Comparison of ENCODE assay signal across 15 cellular contexts in the genomic region with DNA sequence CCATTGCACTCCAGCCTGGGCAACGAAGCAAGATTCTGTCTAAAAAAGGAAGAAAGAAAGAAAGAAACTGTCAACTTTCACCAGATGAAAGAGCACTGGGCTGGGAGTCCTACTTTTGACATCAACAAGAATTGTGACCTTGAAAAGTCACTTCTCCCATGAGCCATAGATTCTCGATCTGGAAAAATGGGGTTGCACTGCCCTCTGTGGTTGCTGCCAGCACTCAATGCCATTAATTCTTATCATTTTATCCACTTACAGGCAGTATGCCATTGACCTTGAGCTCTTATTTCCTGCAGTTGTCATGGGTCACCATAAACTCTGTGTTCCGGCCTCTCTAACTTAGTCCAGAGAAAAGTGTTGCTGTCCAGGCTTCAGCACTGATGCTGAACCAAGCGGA.
DNase-seq lines count a peak whose midpoint lies in the region; FAIRE-seq and TF ChIP-seq lines count a peak whose summit lies in the region.
"Had no signal": no experiment of that assay in that cellular context is flagged by ENCODE, and none has a peak within 500 bp of the region (broad histone marks: within the 10 kb centered on the region; RNA-seq: fewer than 3 reads in every experiment).

No MANE protein-coding gene starts in this region.

- H3K4me3 ChIP-seq in A673 (ENCODE audit: low read depth, low read length, poor library complexity, severe bottlenecking) (no peak overlapping the region), mammary epithelial cell (replicated peaks in 1 of 3; ENCODE audit: insufficient read depth in 1 of 3, low read depth in 2 of 3, low read length in 3 of 3) (no peak overlapping the region), keratinocyte (ENCODE audit: control insufficient read depth in 2 of 3, extremely low read depth in 1 of 3, insufficient read depth in 2 of 3, low read depth in 1 of 3, low read length in 3 of 3) (no peak overlapping the region)
- H3K4me3 ChIP-seq: thyroid gland had no signal

- H3K27ac ChIP-seq in A673 (ENCODE audit: low read depth, low read length, poor library complexity, severe bottlenecking) (no peak overlapping the region), mammary epithelial cell (ENCODE audit: insufficient read depth, low read depth, low read length) (no peak overlapping the region), keratinocyte (ENCODE audit: control insufficient read depth, insufficient read depth, low read length) (no peak overlapping the region), caudate nucleus (ENCODE audit: low read depth, low read length) (no peak overlapping the region)

- H3K9ac ChIP-seq in mammary epithelial cell (ENCODE audit: insufficient read depth, low read length), result no peak overlapping the region
- H3K9ac ChIP-seq in keratinocyte (ENCODE audit: control insufficient read depth, extremely low read depth, insufficient read depth, low read length), result no peak overlapping the region

- no peaks in the 10 kb centered on the region for H3K36me3 Mint-ChIP-seq in HFFc6 (ENCODE audit: low read depth)

- POLR2A ChIA-PET in A673 (lab: Charles Lee; ENCODE audit: low non-redundant PET), result no interaction called here

- DNase-seq in A673 (ENCODE audit: low spot score), result no peak
- peak; percentile 17 for DNase-seq in HFFc6
- no peak for DNase-seq in mammary epithelial cell
- no peak for DNase-seq in keratinocyte (ENCODE audit: low read depth, low spot score)
- DNase-seq in UCSD-AML1 (lab: John Stamatoyannopoulos, UW; ENCODE audit: unreplicated experiment), result no peak
- DNase-seq in caudate nucleus (lab: John Stamatoyannopoulos, UW), result no peak
- no peak for DNase-seq in SKM-1 treated with dmso at 0.1 percent for 144 hours (lab: John Stamatoyannopoulos, UW; ENCODE audit: unreplicated experiment)
- DNase-seq in NCI-H2107 treated with DMSO at 0.1 percent for 48 hours (lab: John Stamatoyannopoulos, UW; ENCODE audit: unreplicated experiment), result no peak
- DNase-seq: activated CD4-positive, alpha-beta T cell treated with anti-CD3 and anti-CD28 coated beads, Interleukin-2, amount 50 U/mL, for 1 hour; activated naive CD4-positive, alpha-beta T cell treated with Interleukin-2 at 50 U/mL for 16 hours; C1 segment of cervical spinal cord; effector CD4-positive, alpha-beta T cell; NCI-H2081 treated with DMSO at 0.1 percent for 48 hours; thyroid gland had no signal

- H3K27ac Mint-ChIP-seq in HFFc6, result no peak overlapping the region

- H2AFZ ChIP-seq in mammary epithelial cell (ENCODE audit: low read depth, low read length) (no peak overlapping the region), keratinocyte (ENCODE audit: control insufficient read depth, low read length) (no peak overlapping the region)

- no peaks in the 10 kb centered on the region for H3K27me3 ChIP-seq in A673 (replicated peaks; ENCODE audit: insufficient read depth, low read depth, low read length, poor library complexity)
- H3K27me3 ChIP-seq in mammary epithelial cell (ENCODE audit: insufficient read depth, low read length), result no peaks in the 10 kb centered on the region
- H3K27me3 ChIP-seq in keratinocyte (ENCODE audit: control insufficient read depth, extremely low read depth, insufficient read depth, low read length), result no peaks in the 10 kb centered on the region
- H3K27me3 ChIP-seq: thyroid gland had no signal

- in situ Hi-C loops in mammary epithelial cell (cut with MboI; ENCODE audit: low sequenced_read_pairs in 2 of 2), result no loop called here

- no peak overlapping the region for H3K4me3 Mint-ChIP-seq in HFFc6

- no TSS peak for BruUV-seq in A673 (replicated peaks; lab: Mats Ljungman, UMichigan)
- BruUV-seq in mammary epithelial cell (replicated peaks; lab: Mats Ljungman, UMichigan), result no TSS peak

- H3K36me3 ChIP-seq in A673 (ENCODE audit: insufficient read depth, low read length, poor library complexity, severe bottlenecking) (no peaks in the 10 kb centered on the region), mammary epithelial cell (ENCODE audit: insufficient read depth, low read length) (no peaks in the 10 kb centered on the region), keratinocyte (ENCODE audit: control insufficient read depth in 2 of 2, extremely low read depth in 1 of 2, insufficient read depth in 2 of 2, low read length in 2 of 2) (no peaks in the 10 kb centered on the region)
- H3K36me3 ChIP-seq: thyroid gland had no signal

- peaks cover 22% of the 10 kb centered on the region for H3K4me1 Mint-ChIP-seq in HFFc6 (ENCODE audit: low read depth)

- no peaks in the 10 kb centered on the region for H3K9me1 ChIP-seq in keratinocyte (ENCODE audit: control insufficient read depth, extremely low read depth, insufficient read depth, low read length)

- no peaks in the 10 kb centered on the region for H3K4me1 ChIP-seq in A673 (ENCODE audit: insufficient read depth, low read length, poor library complexity, severe bottlenecking)
- H3K4me1 ChIP-seq in mammary epithelial cell (ENCODE audit: insufficient read depth, low read length), result no peaks in the 10 kb centered on the region
- no peaks in the 10 kb centered on the region for H3K4me1 ChIP-seq in keratinocyte (ENCODE audit: control insufficient read depth, extremely low read depth, insufficient read depth, low read length)

- peak; percentile 34 for TF ChIP-seq CTCF in A673 (conservative IDR thresholded peaks at IDR 0.05; ENCODE audit: low read depth, low read length)
- peak; percentile 60 for TF ChIP-seq CTCF in HFFc6 (IDR thresholded peaks at IDR 0.05)
- TF ChIP-seq CTCF in mammary epithelial cell (conservative IDR thresholded peaks at IDR 0.05 in 1 of 2, IDR thresholded peaks at IDR 0.05 in 1 of 2; ENCODE audit: extremely low read depth in 1 of 2, insufficient read depth in 1 of 2, low read depth in 1 of 2, low read length in 2 of 2), result peak; percentile 20 to 39
- TF ChIP-seq CTCF in keratinocyte (optimal IDR thresholded peaks at IDR 0.05 in 1 of 3, IDR thresholded peaks at IDR 0.05 in 1 of 3, conservative IDR thresholded peaks at IDR 0.05 in 1 of 3; ENCODE audit: extremely low read depth in 1 of 3, insufficient read depth in 2 of 3, low read length in 3 of 3), result peak in 2 of 3 experiments; percentile 43 to 48

- H3K27me3 Mint-ChIP-seq in HFFc6 (ENCODE audit: insufficient read depth), result no peaks in the 10 kb centered on the region; the same call in 1 of the 2 replicates

- no peaks in the 10 kb centered on the region for H3K9me3 Mint-ChIP-seq in HFFc6

- intact Hi-C loops in A673 (cut with micrococcal nuclease; ENCODE audit: unreplicated experiment) (no loop called here), mammary epithelial cell (cut with micrococcal nuclease) (loop anchor here (1.0 to 5.0 kb wide), 3 partner anchors 149 to 403 kb away; no protein-coding TSS in a partner anchor)

- dilution Hi-C loops in mammary epithelial cell (cut with HindIII; ENCODE audit: low sequenced_read_pairs), result no loop called here
- dilution Hi-C loops in keratinocyte (cut with MboI; ENCODE audit: extremely low pct_ligation_motif_present, low sequenced_read_pairs), result no loop called here

- 78% methylated on average over 4 of the region's 4 CpGs for WGBS in mammary epithelial cell (ENCODE audit: low coverage, missing lambda C conversion rate)

- H3K9me3 ChIP-seq in A673 (ENCODE audit: low read depth, low read length, poor library complexity, severe bottlenecking) (no peaks in the 10 kb centered on the region), mammary epithelial cell (replicated peaks; ENCODE audit: insufficient read depth, low read length) (no peaks in the 10 kb centered on the region), keratinocyte (ENCODE audit: control insufficient read depth, low read depth, low read length) (no peaks in the 10 kb centered on the region)
- H3K9me3 ChIP-seq: thyroid gland had no signal

- FAIRE-seq in keratinocyte (lab: Jason Lieb, UNC), result no peak
- FAIRE-seq: islet of Langerhans had no signal

- H3K4me2 ChIP-seq in mammary epithelial cell (ENCODE audit: insufficient read depth, low read depth, low read length) (no peak overlapping the region), keratinocyte (ENCODE audit: control insufficient read depth, extremely low read depth, insufficient read depth, low read depth, low read length) (no peak overlapping the region)

- H4K20me1 ChIP-seq in mammary epithelial cell (ENCODE audit: insufficient read depth, low read length) (no peaks in the 10 kb centered on the region), keratinocyte (ENCODE audit: control insufficient read depth, extremely low read depth, insufficient read depth, low read length) (no peaks in the 10 kb centered on the region)

- H3K79me2 ChIP-seq in mammary epithelial cell (ENCODE audit: insufficient read depth, low read length) (no peaks in the 10 kb centered on the region), keratinocyte (ENCODE audit: control insufficient read depth, insufficient read depth, low read length) (no peaks in the 10 kb centered on the region)

- CTCF ChIA-PET in A673 (lab: Charles Lee) (interaction anchor here (0.5 kb wide), 1 partner anchor 348 kb away, joined by 4 read pairs; no protein-coding TSS in a partner anchor), mammary epithelial cell (lab: Charles Lee; ENCODE audit: low non-redundant PET) (no interaction called here)
